ENCODE assay signal across 8 cellular contexts in genomic region chr6:170554888-170555137, GRCh38. TPM values are rescaled to one million over a fixed set of nuclear protein-coding genes. Genes with fewer than 3 reads are reported as not detected.
DNase-seq lines count a peak whose midpoint lies in the region; ATAC-seq and TF ChIP-seq lines count a peak whose summit lies in the region.

No MANE protein-coding gene starts in this region.

- intact Hi-C loops in left ventricle myocardium inferior (cut with micrococcal nuclease) (no loop called here), Right ventricle myocardium inferior (cut with DNase I) (loop anchor here (1.0 to 5.0 kb wide), 3 partner anchors 29 to 804 kb away; partner anchors contain the start of genes DYNLT2, ERMARD, FAM120B and PDCD2), dorsolateral prefrontal cortex (cut with DNase I) (loop anchor here (1.0 to 5.0 kb wide), 6 partner anchors 29 to 853 kb away; partner anchors contain the start of genes PDCD2 (in 2 of the 2), C6orf120 (in 1 of the 2), DYNLT2 (in 1 of the 2) and ERMARD (in 1 of the 2)), mucosa of descending colon (cut with DNase I, micrococcal nuclease) (no loop called here), vagina (cut with DNase I) (no loop called here)

- peak overlapping the region; percentile 98 for H3K4me3 ChIP-seq in left ventricle myocardium inferior
- H3K4me3 ChIP-seq in dorsolateral prefrontal cortex, result peak overlapping the region; percentile 68 to 100 (median 94)
- H3K4me3 ChIP-seq in mucosa of descending colon, result peak overlapping the region; percentile 87
- H3K4me3 ChIP-seq in vagina, result peak overlapping the region; percentile 83 to 93

- H3K27ac ChIP-seq in left ventricle myocardium inferior (replicated peaks) (peak overlapping the region; percentile 94), dorsolateral prefrontal cortex (peak overlapping the region in 30 of 59 donors; percentile 45 to 98 (median 94)), vagina (peak overlapping the region; percentile 78)

- no peak for DNase-seq in left ventricle myocardium inferior
- DNase-seq in Right ventricle myocardium inferior (ENCODE audit: missing footprints), result no peak
- DNase-seq in dorsolateral prefrontal cortex, result no peak
- no peak for DNase-seq in mucosa of descending colon
- DNase-seq in vagina (ENCODE audit: extremely low spot score in 2 of 2), result no peak
- DNase-seq in cerebellum (ENCODE audit: low spot score), result no peak
- DNase-seq in ureter (ENCODE audit: low spot score), result no peak

- ATAC-seq in Right ventricle myocardium inferior (no peak), mucosa of descending colon (no peak), GM21737 (IDR thresholded peaks at IDR 0.05; ENCODE audit: unreplicated experiment) (no peak)

- H3K4me1 ChIP-seq in left ventricle myocardium inferior (peaks cover 60% of the 10 kb centered on the region), mucosa of descending colon (ENCODE audit: low read depth) (peaks cover 30% of the 10 kb centered on the region), vagina (peaks cover 50% of the 10 kb centered on the region)

- no peak for TF ChIP-seq POLR2A in vagina (IDR thresholded peaks at IDR 0.05)

- TF ChIP-seq CTCF in left ventricle myocardium inferior (IDR thresholded peaks at IDR 0.05; ENCODE audit: borderline replicate concordance) (no peak), dorsolateral prefrontal cortex (IDR thresholded peaks at IDR 0.05 in 54 of 56, conservative IDR thresholded peaks at IDR 0.05 in 2 of 56; ENCODE audit: low read depth in 1 of 56, partially characterized antibody in 56 of 56) (no peak), mucosa of descending colon (IDR thresholded peaks at IDR 0.05) (no peak), vagina (IDR thresholded peaks at IDR 0.05) (no peak)

- H3K36me3 ChIP-seq in left ventricle myocardium inferior (peaks cover 28% of the 10 kb centered on the region), mucosa of descending colon (ENCODE audit: low read depth) (no peaks in the 10 kb centered on the region), vagina (peaks cover 0 to 10% of the 10 kb centered on the region in 2 donors)

- H3K9me3 ChIP-seq in left ventricle myocardium inferior (replicated peaks) (no peaks in the 10 kb centered on the region), mucosa of descending colon (no peaks in the 10 kb centered on the region), vagina (no peaks in the 10 kb centered on the region)

- no peaks in the 10 kb centered on the region for H3K27me3 ChIP-seq in left ventricle myocardium inferior (ENCODE audit: low read depth)
- no peaks in the 10 kb centered on the region for H3K27me3 ChIP-seq in dorsolateral prefrontal cortex
- H3K27me3 ChIP-seq in vagina, result no peaks in the 10 kb centered on the region

RNA-seq across cellular contexts. Expression of gene TBP, which starts 0.6 kb away (rescaled TPM):
- 8.6 TPM for total RNA-seq in left ventricle myocardium inferior
- 8.7 TPM for total RNA-seq in Right ventricle myocardium inferior
- total RNA-seq in dorsolateral prefrontal cortex, result 10 to 100 TPM; 11.6 to 21.6 (median 16.2) TPM
- total RNA-seq in mucosa of descending colon, result 10 to 100 TPM; 12.9 to 15.1 (median 13.4) TPM
- 14.7 TPM for total RNA-seq in vagina
- total RNA-seq in cerebellum, result 13.1 TPM
- total RNA-seq in ureter, result 18.8 TPM

RNA-seq across cellular contexts. Expression of gene PSMB1, which starts 1.7 kb away (rescaled TPM):
- 141 TPM for total RNA-seq in left ventricle myocardium inferior
- 152 TPM for total RNA-seq in Right ventricle myocardium inferior
- 100 to 1,000 TPM in 103 of 120 experiments, 10 to 100 TPM in 17; 87.1 to 133 (median 111) TPM for total RNA-seq in dorsolateral prefrontal cortex
- total RNA-seq in mucosa of descending colon, result 100 to 1,000 TPM; 107 to 150 (median 124) TPM
- 92.3 TPM for total RNA-seq in vagina
- total RNA-seq in cerebellum, result 105 TPM
- 118 TPM for total RNA-seq in ureter

RNA-seq across cellular contexts. Expression of gene PDCD2, which starts 29.6 kb away (rescaled TPM):
- total RNA-seq in left ventricle myocardium inferior, result 30.6 TPM
- 28.1 TPM for total RNA-seq in Right ventricle myocardium inferior
- 10 to 100 TPM; 18.2 to 38.8 (median 28.9) TPM for total RNA-seq in dorsolateral prefrontal cortex
- 10 to 100 TPM; 43.5 to 47.2 (median 43.7) TPM for total RNA-seq in mucosa of descending colon
- 66.3 TPM for total RNA-seq in vagina
- 37.9 TPM for total RNA-seq in cerebellum
- 67.4 TPM for total RNA-seq in ureter

Comparison
In these comparisons a context has a peak if more than half of its experiments do, and no peak if none do; other contexts are left out.
1. intact Hi-C loops: an anchor here in Right ventricle myocardium inferior (1.0 to 5.0 kb wide) and dorsolateral prefrontal cortex (1.0 to 5.0 kb wide); none called in left ventricle myocardium inferior, mucosa of descending colon and vagina.